8 cellular contexts compared by ENCODE assay signal in genomic region chr4:169612869-169613859, GRCh38. TPM values are rescaled to one million over a fixed set of nuclear protein-coding genes. Genes with fewer than 3 reads are reported as not detected.
DNase-seq lines count a peak whose midpoint lies in the region; ATAC-seq and TF ChIP-seq lines count a peak whose summit lies in the region.

No MANE protein-coding gene starts in this region.

- H3K9me3 Mint-ChIP-seq in T-helper 2 cell treated with Interferon-gamma antibody and Interleukin-4, amounts not matched to agents 5 μg/mL and 100 μg/mL, for 36 hours, result no peaks in the 10 kb centered on the region

- H3K4me3 ChIP-seq in astrocyte of the cerebellum (ENCODE audit: low read depth, low read length), result peak overlapping the region; percentile 77

- H3K27me3 Mint-ChIP-seq in T-helper 2 cell treated with Interferon-gamma antibody and Interleukin-4, amounts not matched to agents 5 μg/mL and 100 μg/mL, for 36 hours (ENCODE audit: low read depth), result no peaks in the 10 kb centered on the region

- peak; percentile 78 for TF ChIP-seq CTCF in astrocyte of the cerebellum (IDR thresholded peaks at IDR 0.05; ENCODE audit: low read depth, low read length, missing control alignments)

- H3K36me3 Mint-ChIP-seq in T-helper 2 cell treated with Interferon-gamma antibody and Interleukin-4, amounts not matched to agents 5 μg/mL and 100 μg/mL, for 36 hours (ENCODE audit: low read depth), result peaks cover 2% of the 10 kb centered on the region

- H3K4me1 Mint-ChIP-seq in T-helper 2 cell treated with Interferon-gamma antibody and Interleukin-4, amounts not matched to agents 5 μg/mL and 100 μg/mL, for 36 hours (ENCODE audit: low read depth), result peaks cover 47% of the 10 kb centered on the region

- DNase-seq in NCI-H1436 treated with DMSO at 0.1 percent for 48 hours (lab: John Stamatoyannopoulos, UW) (peak; percentile 31), astrocyte of the cerebellum (ENCODE audit: low read depth) (peak; percentile 64), hippocampal formation (lab: John Stamatoyannopoulos, UW) (peak; percentile 56 to 95), renal cortical epithelial cell (ENCODE audit: low read depth) (peak; percentile 67), GM19238 (ENCODE audit: insufficient read length, low spot score) (no peak)
- peak; percentile 68 for DNase-seq in T-helper 2 cell treated with Interferon-gamma antibody and Interleukin-4, amounts not matched to agents 5 μg/mL and 100 μg/mL, for 36 hours (ENCODE audit: low spot score)

- in situ Hi-C loops in astrocyte of the cerebellum (cut with HindIII; ENCODE audit: low sequenced_read_pairs), result no loop called here

- peak; percentile 37 for ATAC-seq in GM18498 (IDR thresholded peaks at IDR 0.05; ENCODE audit: unreplicated experiment)
- ATAC-seq in HG02870 (IDR thresholded peaks at IDR 0.05; ENCODE audit: unreplicated experiment), result peak; percentile 37

- peak overlapping the region; percentile 95 for H3K4me3 Mint-ChIP-seq in T-helper 2 cell treated with Interferon-gamma antibody and Interleukin-4, amounts not matched to agents 5 μg/mL and 100 μg/mL, for 36 hours

- peak overlapping the region; percentile 98 for H3K27ac Mint-ChIP-seq in T-helper 2 cell treated with Interferon-gamma antibody and Interleukin-4, amounts not matched to agents 5 μg/mL and 100 μg/mL, for 36 hours

RNA-seq across cellular contexts. Expression of gene NEK1, which starts 0.8 kb away (rescaled TPM):
- 10.9 and 20.2 TPM in 2 replicates for total RNA-seq in renal cortical epithelial cell

RNA-seq across cellular contexts. Expression of gene CLCN3, which starts 7.2 kb away (rescaled TPM):
- total RNA-seq in renal cortical epithelial cell, result 50.0 and 141 TPM in 2 replicates
